Comparison of ENCODE assay signal across 1 cellular context in genomic region chr14:100804558-100805309, GRCh38.
TF ChIP-seq lines count a peak whose summit lies in the region.

No MANE protein-coding gene starts in this region.

TF ChIP-seq in H1, 55 proteins besides CTCF, POLR2A, EP300 and RAD21:
- TF ChIP-seq CHD7 (IDR thresholded peaks at IDR 0.05; ENCODE audit: insufficient replicate concordance, low read length) (no peak), USF2 (IDR thresholded peaks at IDR 0.05; ENCODE audit: low read length) (no peak), KDM5A (IDR thresholded peaks at IDR 0.05; ENCODE audit: low read length) (no peak), TEAD4 (IDR thresholded peaks at IDR 0.05; ENCODE audit: low read depth, low read length) (no peak), BRCA1 (IDR thresholded peaks at IDR 0.05; ENCODE audit: low read depth, low read length) (no peak), NANOG (IDR thresholded peaks at IDR 0.05; ENCODE audit: insufficient read depth, low read depth, low read length, poor library complexity, severe bottlenecking) (peak; percentile 79), GABPA (IDR thresholded peaks at IDR 0.05; ENCODE audit: borderline replicate concordance, insufficient read depth, low read length) (no peak), CBX5 (IDR thresholded peaks at IDR 0.05; ENCODE audit: low read depth, low read length) (no peak)
